In the genomic region with DNA sequence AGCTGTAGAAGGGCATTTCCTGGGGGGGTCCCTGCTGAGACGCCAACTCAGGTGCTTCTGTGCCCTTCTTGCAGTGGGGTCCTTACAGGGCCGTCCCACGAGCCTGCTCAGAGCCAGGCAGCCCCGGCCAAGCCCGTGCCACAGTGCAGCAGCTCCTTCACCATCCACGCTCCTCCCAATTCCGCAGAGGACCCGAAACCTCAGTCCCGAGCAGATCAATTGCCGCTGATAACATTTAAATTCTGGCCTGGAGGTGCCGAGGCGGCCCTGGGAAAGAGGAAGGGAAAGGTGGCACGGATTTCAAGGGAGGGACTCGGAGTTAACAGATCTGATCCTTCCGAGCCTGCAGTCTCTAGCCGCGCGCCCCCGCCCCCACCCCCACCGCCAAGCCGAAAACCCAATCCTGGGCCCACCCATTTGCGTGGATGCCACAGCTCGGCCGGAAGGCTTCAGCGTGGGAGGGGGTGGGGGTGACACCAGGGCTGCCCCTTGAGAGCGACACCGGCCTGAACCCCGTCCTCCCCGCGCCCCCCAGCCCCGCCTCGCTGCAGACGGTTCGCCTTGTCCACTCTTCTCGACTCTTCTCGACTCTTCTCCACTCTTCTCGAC, we compare ENCODE assay signal across 8 cellular contexts. TPM values are rescaled to one million over a fixed set of nuclear protein-coding genes. Genes with fewer than 3 reads are reported as not detected.
A peak's percentile ranks its signal among the peaks of the same experiment; 100 is the strongest.
DNase-seq lines count a peak whose midpoint lies in the region; ATAC-seq lines count a peak whose summit lies in the region.

No MANE protein-coding gene starts in this region.

- H3K9ac ChIP-seq in iPS-15b (ENCODE audit: low read depth, low read length) = no peak overlapping the region

- ATAC-seq in HG02588 (IDR thresholded peaks at IDR 0.05; ENCODE audit: unreplicated experiment) = peak; percentile 4
- peak; percentile 21 to 34 for ATAC-seq in activated naive CD4-positive, alpha-beta T cell treated with anti-CD3 and anti-CD28 coated beads, Interleukin-2, amount 50 U/mL, for 72 hours
- ATAC-seq in stimulated activated memory B cell treated with anti-CD40 and anti-IgM and Interleukin-4, amounts not matched to agents 10 μg/mL and 1 μg/mL and 100 μg/mL, for 72 hours = peak; percentile 25

- H3K9me3 ChIP-seq in iPS-15b (ENCODE audit: control insufficient read depth, insufficient read depth, low read length) = no peaks in the 10 kb centered on the region

- H3K36me3 Mint-ChIP-seq in activated naive CD4-positive, alpha-beta T cell treated with anti-CD3 and anti-CD28 coated beads, Interleukin-2, amount 50 U/mL, for 72 hours = peaks cover 0 to 15% of the 10 kb centered on the region in 2 donors
- H3K36me3 Mint-ChIP-seq in stimulated activated memory B cell treated with anti-CD40 and anti-IgM and Interleukin-4, amounts not matched to agents 10 μg/mL and 1 μg/mL and 100 μg/mL, for 72 hours = no peaks in the 10 kb centered on the region

- no peaks in the 10 kb centered on the region for H3K36me3 ChIP-seq in iPS-15b (ENCODE audit: control insufficient read depth, insufficient read depth, low read length)

- peak in 1 of 2 donors; percentile 27 for DNase-seq in activated naive CD4-positive, alpha-beta T cell treated with anti-CD3 and anti-CD28 coated beads, Interleukin-2, amount 50 U/mL, for 72 hours (ENCODE audit: low spot score in 2 of 2)
- no peak for DNase-seq in GDM1 (lab: John Stamatoyannopoulos, UW)
- DNase-seq in DMS79 treated with DMSO at 0.1 percent for 48 hours (lab: John Stamatoyannopoulos, UW) = no peak
- no peak for DNase-seq in NCI-H524 treated with DMSO at 0.1 percent for 48 hours (lab: John Stamatoyannopoulos, UW)
- DNase-seq in A172 (ENCODE audit: low spot score) = no peak

- H3K27me3 Mint-ChIP-seq in stimulated activated memory B cell treated with anti-CD40 and anti-IgM and Interleukin-4, amounts not matched to agents 10 μg/mL and 1 μg/mL and 100 μg/mL, for 72 hours = peaks cover 19% of the 10 kb centered on the region

- peak overlapping the region; percentile 56 for H3K4me3 ChIP-seq in iPS-15b (ENCODE audit: low read depth, low read length)

- H3K9me3 Mint-ChIP-seq in activated naive CD4-positive, alpha-beta T cell treated with anti-CD3 and anti-CD28 coated beads, Interleukin-2, amount 50 U/mL, for 72 hours = peaks cover 0 to 4% of the 10 kb centered on the region in 2 donors
- H3K9me3 Mint-ChIP-seq in stimulated activated memory B cell treated with anti-CD40 and anti-IgM and Interleukin-4, amounts not matched to agents 10 μg/mL and 1 μg/mL and 100 μg/mL, for 72 hours = no peaks in the 10 kb centered on the region

- H3K4me1 ChIP-seq in iPS-15b (ENCODE audit: control insufficient read depth, insufficient read depth, low read length) = peaks cover 15% of the 10 kb centered on the region

- H3K27ac Mint-ChIP-seq in activated naive CD4-positive, alpha-beta T cell treated with anti-CD3 and anti-CD28 coated beads, Interleukin-2, amount 50 U/mL, for 72 hours = peak overlapping the region; percentile 29 to 55
- H3K27ac Mint-ChIP-seq in stimulated activated memory B cell treated with anti-CD40 and anti-IgM and Interleukin-4, amounts not matched to agents 10 μg/mL and 1 μg/mL and 100 μg/mL, for 72 hours = peak overlapping the region; percentile 83

- H3K4me3 Mint-ChIP-seq in stimulated activated memory B cell treated with anti-CD40 and anti-IgM and Interleukin-4, amounts not matched to agents 10 μg/mL and 1 μg/mL and 100 μg/mL, for 72 hours = peak overlapping the region; percentile 94

- H3K4me1 Mint-ChIP-seq in stimulated activated memory B cell treated with anti-CD40 and anti-IgM and Interleukin-4, amounts not matched to agents 10 μg/mL and 1 μg/mL and 100 μg/mL, for 72 hours = peaks cover 38% of the 10 kb centered on the region

- peaks cover 12% of the 10 kb centered on the region for H3K27me3 ChIP-seq in iPS-15b (ENCODE audit: control insufficient read depth, insufficient read depth, low read length)

RNA-seq across cellular contexts. Expression of a gene that starts 32.3 kb away (rescaled TPM):
- total RNA-seq in activated naive CD4-positive, alpha-beta T cell treated with anti-CD3 and anti-CD28 coated beads, Interleukin-2, amount 50 U/mL, for 72 hours = 10 to 100 TPM in 1 of 2 donors, under 1 TPM in 1; 0.98 to 17.7 TPM
- 43.0 and 47.2 TPM in 2 replicates for total RNA-seq in A172 (2014; rRNA removed; shearing (Covaris generic))
